ENCODE assay signal across 1 cellular context in genomic region chr17:82325286-82326180, GRCh38.
TF ChIP-seq lines count a peak whose summit lies in the region.

No MANE protein-coding gene starts in this region.

TF ChIP-seq in WTC11, 78 proteins besides CTCF, POLR2A, EP300 and RAD21 (continued from another document):
- TF ChIP-seq ZNF532 (CRISPR knock-in tag; IDR thresholded peaks at IDR 0.05; ENCODE audit: borderline replicate concordance): no peak
- no peak for TF ChIP-seq RORB (CRISPR knock-in tag; IDR thresholded peaks at IDR 0.05)
